11 cellular contexts compared by ENCODE assay signal in genomic region chr11:33920838-33921613, GRCh38. TPM values are rescaled to one million over a fixed set of nuclear protein-coding genes. Genes with fewer than 3 reads are reported as not detected.
DNase-seq lines count a peak whose midpoint lies in the region; ATAC-seq and TF ChIP-seq lines count a peak whose summit lies in the region.
"Had no signal": no experiment of that assay in that cellular context is flagged by ENCODE, and none has a peak within 500 bp of the region (broad histone marks: within the 10 kb centered on the region; RNA-seq: fewer than 3 reads in every experiment).

No MANE protein-coding gene starts in this region.

- no peaks in the 10 kb centered on the region for H3K36me3 ChIP-seq in GM23248 (ENCODE audit: low read depth)

- in situ Hi-C loops in GM23248 (cut with MboI) = no loop called here

- no peaks in the 10 kb centered on the region for H3K4me1 Mint-ChIP-seq in WTC11

- H3K4me1 ChIP-seq in GM23248 (ENCODE audit: insufficient read depth) = no peaks in the 10 kb centered on the region

- H3K27me3 ChIP-seq in GM23248 (replicated peaks; ENCODE audit: insufficient read depth) = peaks cover 70% of the 10 kb centered on the region

- H3K9me3 Mint-ChIP-seq in WTC11 = no peaks in the 10 kb centered on the region; the same call in 1 of the 2 replicates

- WGBS in GM23248 (ENCODE audit: low coverage in 1 of 2, low lambda C conversion rate in 2 of 2, missing lambda C conversion rate in 2 of 2), 2 experiments = 34 to 37% methylated on average over 8 of the region's 8 CpGs

- H3K9me3 ChIP-seq in GM23248 (ENCODE audit: low read depth) = no peaks in the 10 kb centered on the region

- H3K4me2 ChIP-seq in GM23248 (ENCODE audit: unreplicated experiment) = no peak overlapping the region

- no peaks in the 10 kb centered on the region for H3K36me3 Mint-ChIP-seq in WTC11

- no peak overlapping the region for H2AFZ ChIP-seq in GM23248

- H3K79me2 ChIP-seq in GM23248 (ENCODE audit: insufficient read depth) = no peaks in the 10 kb centered on the region

- CTCF ChIA-PET in WTC11 (lab: Charles Lee) = no interaction called here

- no peak for DNase-seq in activated CD4-positive, CD25-positive, alpha-beta regulatory T cell treated with anti-CD3 and anti-CD28 coated beads, Interleukin-2, amount 50 U/mL, for 72 hours
- DNase-seq in GM23248 = peak; percentile 44
- DNase-seq in LHCN-M2 (ENCODE audit: low read depth) = peak; percentile 67
- peak in 2 of 3 experiments; percentile 2 to 26 for DNase-seq in stimulated activated CD4-positive, alpha-beta T cell treated with anti-CD3 and anti-CD28 coated beads, TNF-alpha, amount 100 ng/mL, for 24 hours (ENCODE audit: low read depth in 3 of 3)
- no peak for DNase-seq in NCI-H1417 (lab: John Stamatoyannopoulos, UW)
- no peak for DNase-seq in WTC11 (ENCODE audit: low spot score)
- no peak for DNase-seq in GDM1 (lab: John Stamatoyannopoulos, UW)

- POLR2A ChIA-PET in WTC11 (lab: Charles Lee) = no interaction called here

- H4K20me1 ChIP-seq in GM23248 (ENCODE audit: insufficient read depth) = no peaks in the 10 kb centered on the region

- no peak overlapping the region for H3K4me3 ChIP-seq in GM23248

- no peaks in the 10 kb centered on the region for H3F3A ChIP-seq in GM23248 (ENCODE audit: insufficient read depth)

- H3K9me2 ChIP-seq in GM23248 (ENCODE audit: insufficient read depth) = no peaks in the 10 kb centered on the region

- peak; percentile 53 to 59 for ATAC-seq in activated CD4-positive, CD25-positive, alpha-beta regulatory T cell treated with anti-CD3 and anti-CD28 coated beads, Interleukin-2, amount 50 U/mL, for 24 hours
- ATAC-seq in WTC11 = no peak
- ATAC-seq: HCT116, Panc1, sciatic nerve had no signal

- H3K27ac Mint-ChIP-seq in WTC11 = no peak overlapping the region

- no peak overlapping the region for H3K9ac ChIP-seq in GM23248

- no peak overlapping the region for H3K4me3 Mint-ChIP-seq in WTC11

- H3K27ac ChIP-seq in GM23248 = no peak overlapping the region

- TF ChIP-seq CTCF in WTC11 (IDR thresholded peaks at IDR 0.05) = no peak

- no peaks in the 10 kb centered on the region; the same call in 1 of the 2 replicates for H3K27me3 Mint-ChIP-seq in WTC11 (ENCODE audit: low read depth)

TF ChIP-seq in WTC11, 78 proteins besides CTCF, POLR2A, EP300 and RAD21:
- TF ChIP-seq ZNF281 (CRISPR knock-in tag; IDR thresholded peaks at IDR 0.05) (no peak), ERG (CRISPR knock-in tag; IDR thresholded peaks at IDR 0.05) (no peak), NR3C1 (CRISPR knock-in tag; conservative IDR thresholded peaks at IDR 0.05; ENCODE audit: low read depth) (no peak), ETV6 (CRISPR knock-in tag; IDR thresholded peaks at IDR 0.05) (no peak), EMX1 (CRISPR knock-in tag; IDR thresholded peaks at IDR 0.05) (no peak), AFF4 (CRISPR knock-in tag; IDR thresholded peaks at IDR 0.05; ENCODE audit: borderline replicate concordance) (no peak), ZNF396 (CRISPR knock-in tag; IDR thresholded peaks at IDR 0.05; ENCODE audit: borderline replicate concordance) (no peak), ZNF219 (CRISPR knock-in tag; IDR thresholded peaks at IDR 0.05; ENCODE audit: borderline replicate concordance) (no peak), PRRX2 (CRISPR knock-in tag; IDR thresholded peaks at IDR 0.05) (no peak), IRF2 (CRISPR knock-in tag; IDR thresholded peaks at IDR 0.05; ENCODE audit: borderline replicate concordance, low read depth) (no peak)

RNA-seq across cellular contexts. Expression of gene LMO2, which starts 29.1 kb away (rescaled TPM):
- total RNA-seq in GM23248 (2014; rRNA removed; shearing (Covaris generic)) = 0.25 TPM in 1 of 2 replicates, not detected in the other
- not detected in 2 replicates for polyA plus RNA-seq in GM23248 (2016; fragmentation: Nextera tagmentation; extraction: Ambion mirVana)
- total RNA-seq in LHCN-M2 (2014; rRNA removed) (0.83 and 3.4 TPM in 2 replicates), WTC11 (2021) (1.0 to 3.4 TPM (median 1.4 TPM) in 3 replicates)
- polyA plus RNA-seq in LHCN-M2 (2012) = 0.47 TPM

Comparison
In these comparisons a context has a peak if more than half of its experiments do, and no peak if none do; other contexts are left out.
1. DNase-seq: peak in GM23248 (single experiment), LHCN-M2 (single experiment) and stimulated activated CD4-positive, alpha-beta T cell treated with anti-CD3 and anti-CD28 coated beads, TNF-alpha, amount 100 ng/mL, for 24 hours (2 of 3); none in activated CD4-positive, CD25-positive, alpha-beta regulatory T cell treated with anti-CD3 and anti-CD28 coated beads, Interleukin-2, amount 50 U/mL, for 72 hours (single experiment), NCI-H1417 (0 of 3), WTC11 (single experiment) and GDM1 (single experiment).